ENCODE assay signal across 8 cellular contexts in genomic region chr3:36992806-36993325, GRCh38. TPM values are rescaled to one million over a fixed set of nuclear protein-coding genes. Genes with fewer than 3 reads are reported as not detected.
A peak's percentile ranks its signal among the peaks of the same experiment; 100 is the strongest.
DNase-seq lines count a peak whose midpoint lies in the region; ATAC-seq and TF ChIP-seq lines count a peak whose summit lies in the region.

Gene EPM2AIP1 (minus strand): TSS chr3:36993131. CDS start chr3:36993077, 54 bp downstream.

- peaks cover 31 to 49% (median 42%) of the 10 kb centered on the region in 3 donors for H3K4me1 Mint-ChIP-seq in T-cell
- H3K4me1 Mint-ChIP-seq in neural progenitor cell = peaks cover 36% of the 10 kb centered on the region

- H3K27me3 Mint-ChIP-seq in T-cell (no peaks in the 10 kb centered on the region), neural progenitor cell (ENCODE audit: insufficient read depth, low read depth) (peaks cover 2% of the 10 kb centered on the region)

- H3F3A ChIP-seq in neural progenitor cell (ENCODE audit: low read depth) = peaks cover 11% of the 10 kb centered on the region

- H3K27ac ChIP-seq in neural progenitor cell = peak within 1 kb of the TSS; percentile 97

- H4K20me1 ChIP-seq in neural progenitor cell (ENCODE audit: low read depth) = peaks cover 38% of the 10 kb centered on the region

- H3K4me3 ChIP-seq in neural progenitor cell = peak within 1 kb of the TSS; percentile 66

- H3K4me2 ChIP-seq in neural progenitor cell = peak within 1 kb of the TSS; percentile 91

- peaks cover 12% of the 10 kb centered on the region for H3K36me3 ChIP-seq in neural progenitor cell

- peaks cover 0 to 4% of the 10 kb centered on the region in 2 donors for H3K9me3 Mint-ChIP-seq in activated naive CD4-positive, alpha-beta T cell treated with anti-CD3 and anti-CD28 coated beads, Interleukin-2, amount 50 U/mL, for 72 hours
- H3K9me3 Mint-ChIP-seq in T-cell (no peaks in the 10 kb centered on the region), neural progenitor cell (no peaks in the 10 kb centered on the region)

- H3K9ac ChIP-seq in neural progenitor cell = peak within 1 kb of the TSS; percentile 95

- no peak within 1 kb of the TSS for H3K27ac Mint-ChIP-seq in activated naive CD4-positive, alpha-beta T cell treated with anti-CD3 and anti-CD28 coated beads, Interleukin-2, amount 50 U/mL, for 72 hours
- no peak within 1 kb of the TSS for H3K27ac Mint-ChIP-seq in T-cell
- peak within 1 kb of the TSS; percentile 54 for H3K27ac Mint-ChIP-seq in neural progenitor cell

- CTCF ChIA-PET in T-cell (lab: Charles Lee) = interaction anchor here (0.6 to 2.0 kb wide), 9 partner anchors 22 to 220 kb away, joined by 3 to 14 read pairs (median 5); no protein-coding TSS in a partner anchor

- no peaks in the 10 kb centered on the region for H3K27me3 ChIP-seq in neural progenitor cell

- H3K4me3 Mint-ChIP-seq in T-cell (no peak within 1 kb of the TSS), neural progenitor cell (no peak within 1 kb of the TSS)

- H2AFZ ChIP-seq in neural progenitor cell (replicated peaks) = peak within 1 kb of the TSS; percentile 93

- peak; percentile 87 to 89 for ATAC-seq in activated naive CD4-positive, alpha-beta T cell treated with anti-CD3 and anti-CD28 coated beads, Interleukin-2, amount 50 U/mL, for 72 hours
- ATAC-seq in HG02970 (IDR thresholded peaks at IDR 0.05; ENCODE audit: low FRiP score, unreplicated experiment) = peak; percentile 20
- peak; percentile 85 to 88 (median 86) for ATAC-seq in T-cell (replicated peaks in 1 of 4)
- ATAC-seq in esophagus mucosa = peak; percentile 96

- TF ChIP-seq CTCF in neural progenitor cell (IDR thresholded peaks at IDR 0.05) = peak; percentile 52

- POLR2A ChIA-PET in T-cell (lab: Charles Lee) = interaction anchor here (0.5 to 3.2 kb wide), 20 partner anchors 11 to 1172 kb away, joined by 3 to 18 read pairs (median 4); partner anchors contain the start of genes OXSR1 (in 1 of the 2) and TRANK1 (in 1 of the 2)

- H3K36me3 Mint-ChIP-seq in activated naive CD4-positive, alpha-beta T cell treated with anti-CD3 and anti-CD28 coated beads, Interleukin-2, amount 50 U/mL, for 72 hours = peaks cover 23 to 28% of the 10 kb centered on the region in 2 donors
- H3K36me3 Mint-ChIP-seq in T-cell = peaks cover 33% of the 10 kb centered on the region
- H3K36me3 Mint-ChIP-seq in neural progenitor cell = peaks cover 14% of the 10 kb centered on the region

- DNase-seq in activated naive CD4-positive, alpha-beta T cell treated with anti-CD3 and anti-CD28 coated beads, Interleukin-2, amount 50 U/mL, for 72 hours (ENCODE audit: low spot score in 2 of 2) = no peak
- DNase-seq in activated naive CD4-positive, alpha-beta T cell treated with anti-CD3 and anti-CD28 coated beads, Interleukin-2, amount 50 U/mL, for 16 hours = no peak
- DNase-seq in T-cell (peak in 18 of 34 experiments; percentile 93 to 100 (median 98)), neural progenitor cell (ENCODE audit: low spot score) (peak; percentile 91), AML-193 (lab: John Stamatoyannopoulos, UW) (no peak), SW 1271 (lab: John Stamatoyannopoulos, UW) (no peak)

- peaks cover 35% of the 10 kb centered on the region for H3K4me1 ChIP-seq in neural progenitor cell

- no peaks in the 10 kb centered on the region for H3K9me3 ChIP-seq in neural progenitor cell (ENCODE audit: low read depth)

- peaks cover 77% of the 10 kb centered on the region for H3K79me2 ChIP-seq in neural progenitor cell (ENCODE audit: low read depth)

RNA-seq across cellular contexts. Expression of gene EPM2AIP1, which starts in this region (rescaled TPM):
- 10 to 100 TPM; 12.0 to 16.2 TPM for total RNA-seq in activated naive CD4-positive, alpha-beta T cell treated with anti-CD3 and anti-CD28 coated beads, Interleukin-2, amount 50 U/mL, for 72 hours
- total RNA-seq in T-cell = 10 to 100 TPM; 27.0 to 36.3 (median 29.3) TPM
- total RNA-seq in esophagus mucosa = 8.5 TPM
- total RNA-seq in neural progenitor cell (ENCODE audit: low replicate concordance) = 27.4 and 51.4 TPM in 2 replicates

Comparison
In these comparisons a context has a peak if more than half of its experiments do, and no peak if none do; other contexts are left out.
1. ATAC-seq: peak in every context shown above with its lines; median percentile 96 in esophagus mucosa; 88 in activated naive CD4-positive, alpha-beta T cell treated with anti-CD3 and anti-CD28 coated beads, Interleukin-2, amount 50 U/mL, for 72 hours; 86 in T-cell; 20 in HG02970.
2. DNase-seq: peak in T-cell (18 of 34) and neural progenitor cell (single experiment); none in activated naive CD4-positive, alpha-beta T cell treated with anti-CD3 and anti-CD28 coated beads, Interleukin-2, amount 50 U/mL, for 72 hours (0 of 2), activated naive CD4-positive, alpha-beta T cell treated with anti-CD3 and anti-CD28 coated beads, Interleukin-2, amount 50 U/mL, for 16 hours (single experiment), AML-193 (0 of 2) and SW 1271 (0 of 2).